ENCODE assay signal across 22 cellular contexts in the genomic region with DNA sequence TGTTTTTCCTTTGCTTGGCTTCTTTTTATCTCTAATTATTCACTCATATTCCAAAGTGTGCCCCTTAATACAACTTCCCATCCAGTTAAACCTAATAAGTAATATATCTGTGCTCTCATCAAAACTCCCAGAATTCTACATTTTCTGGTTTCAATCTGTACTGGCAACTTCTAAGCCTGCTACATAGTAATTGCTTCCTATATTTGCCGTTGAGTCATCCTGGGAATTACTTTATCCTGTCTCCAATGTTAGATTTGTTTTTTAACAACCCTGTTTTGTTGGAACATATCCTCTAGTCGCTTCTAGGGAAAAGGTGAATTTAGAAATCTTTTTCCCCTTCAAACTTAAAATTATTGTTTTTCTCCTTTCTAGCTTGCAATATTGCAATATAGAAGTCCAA.
"Had no signal": no experiment of that assay in that cellular context is flagged by ENCODE, and none has a peak within 500 bp of the region (broad histone marks: within the 10 kb centered on the region; RNA-seq: fewer than 3 reads in every experiment).

No MANE protein-coding gene starts in this region.

- H3K27me3 ChIP-seq: ascending aorta, esophagus muscularis mucosa, foreskin keratinocyte, hepatocyte, neutrophil, pancreas, spleen, thyroid gland had no signal

- H2AFZ ChIP-seq: hepatocyte had no signal

- H3K4me2 ChIP-seq: hepatocyte had no signal

- H3K27ac ChIP-seq: ascending aorta, esophagus muscularis mucosa, foreskin keratinocyte, hepatocyte, lower lobe of right lung, neutrophil, pancreas, spleen, thyroid gland had no signal

- H3K79me2 ChIP-seq: hepatocyte had no signal

- H3K4me1 ChIP-seq: ascending aorta, lower lobe of right lung, pancreas had no signal

- H3K9me3 ChIP-seq: ascending aorta, esophagus muscularis mucosa, lower lobe of right lung, neutrophil, pancreas, spleen, thyroid gland had no signal

- H3K36me3 ChIP-seq: ascending aorta, esophagus muscularis mucosa, lower lobe of right lung, neutrophil, pancreas, spleen, thyroid gland had no signal

- DNase-seq: activated CD4-positive, alpha-beta T cell treated with anti-CD3 and anti-CD28 coated beads, Interleukin-2, amount 10 ng/mL, durations not matched to agents 7 days and 5 days; activated CD8-positive, alpha-beta memory T cell treated with anti-CD3 and anti-CD28 coated beads, Interleukin-2, amount 50 U/mL, for 4 hours; activated CD8-positive, alpha-beta T cell treated with anti-CD3 and anti-CD28 coated beads, Interleukin-2, amount 10 ng/mL, durations not matched to agents 7 days and 5 days; activated effector memory CD4-positive, alpha-beta T cell treated with Interleukin-2 at 50 U/mL for 16 hours; activated naive CD4-positive, alpha-beta T cell treated with anti-CD3 and anti-CD28 coated beads, Interleukin-2, amount 10 ng/mL, durations not matched to agents 7 days and 5 days; activated naive CD8-positive, alpha-beta T cell treated with anti-CD3 and anti-CD28 coated beads, Interleukin-2, amount 50 U/mL, for 24 hours; activated T-cell treated with anti-CD3 and anti-CD28 coated beads, Interleukin-2, amount 50 U/mL, for 4 hours; effector CD4-positive, alpha-beta T cell; islet precursor cell; lower lobe of right lung; pancreas; spleen; stimulated activated naive B cell treated with anti-CD40 and anti-IgM and Interleukin-4, amounts not matched to agents 10 μg/mL and 1 μg/mL and 100 μg/mL, for 72 hours; thyroid gland had no signal

- H3K4me3 ChIP-seq: ascending aorta, esophagus muscularis mucosa, hepatocyte, lower lobe of right lung, pancreas, spleen, thyroid gland had no signal

- ATAC-seq: activated CD4-positive, CD25-positive, alpha-beta regulatory T cell treated with anti-CD3 and anti-CD28 coated beads, Interleukin-2, amount 50 U/mL, for 24 hours; activated CD8-positive, alpha-beta T cell treated with anti-CD3 and anti-CD28 coated beads, Interleukin-2, amount 10 ng/mL, durations not matched to agents 7 days and 5 days; activated naive CD8-positive, alpha-beta T cell treated with anti-CD3 and anti-CD28 coated beads, Interleukin-2, amount 50 U/mL, for 24 hours; activated T-cell treated with anti-CD3 and anti-CD28 coated beads, Interleukin-2, amount 50 U/mL, for 4 hours; foreskin keratinocyte; lower lobe of right lung; natural killer cell treated with Interleukin-12 subunit alpha and Interleukin-12 subunit beta and Interleukin-15 and Interleukin-18, amount 100 ng/mL, for 72 hours; pancreas; sciatic nerve; stimulated activated naive B cell treated with anti-CD40 and anti-IgM and Interleukin-4, amounts not matched to agents 10 μg/mL and 1 μg/mL and 100 μg/mL, for 72 hours had no signal
